ENCODE assay signal across 9 cellular contexts in genomic region chr19:41541990-41542584, GRCh38. TPM values are rescaled to one million over a fixed set of nuclear protein-coding genes. Genes with fewer than 3 reads are reported as not detected.
DNase-seq lines count a peak whose midpoint lies in the region; ATAC-seq and TF ChIP-seq lines count a peak whose summit lies in the region.
"Had no signal": no experiment of that assay in that cellular context is flagged by ENCODE, and none has a peak within 500 bp of the region (broad histone marks: within the 10 kb centered on the region; RNA-seq: fewer than 3 reads in every experiment).

No MANE protein-coding gene starts in this region.

- intact Hi-C loops in Calu3 (cut with micrococcal nuclease; ENCODE audit: unreplicated experiment) = no loop called here

- no peak overlapping the region for H3K4me3 Mint-ChIP-seq in Calu3 (ENCODE audit: low read depth, unreplicated experiment)
- no peak overlapping the region for H3K4me3 Mint-ChIP-seq in WTC11
- no peak overlapping the region for H3K4me3 Mint-ChIP-seq in central memory CD8-positive, alpha-beta T cell
- peak overlapping the region; percentile 48 for H3K4me3 Mint-ChIP-seq in memory B cell

- peaks cover 68% of the 10 kb centered on the region for H3K27me3 Mint-ChIP-seq in Calu3 (ENCODE audit: unreplicated experiment)
- H3K27me3 Mint-ChIP-seq in WTC11 (ENCODE audit: low read depth) = peaks cover 27% of the 10 kb centered on the region
- peaks cover 11% of the 10 kb centered on the region for H3K27me3 Mint-ChIP-seq in central memory CD8-positive, alpha-beta T cell
- no peaks in the 10 kb centered on the region for H3K27me3 Mint-ChIP-seq in memory B cell

- DNase-seq in Calu3 = peak; percentile 74
- peak; percentile 87 for DNase-seq in Karpas-422
- DNase-seq in WTC11 (ENCODE audit: low spot score) = peak; percentile 81
- DNase-seq in central memory CD8-positive, alpha-beta T cell (ENCODE audit: low spot score in 2 of 2) = peak; percentile 66 to 68
- peak; percentile 75 to 79 for DNase-seq in memory B cell (ENCODE audit: low spot score in 2 of 2)
- DNase-seq in stimulated activated naive CD8-positive, alpha-beta T cell treated with anti-CD3 and anti-CD28 coated beads, Interleukin-15, Interleukin-2, amounts not matched to agents 100 U/mL and 50 U/mL, for 24 hours = peak; percentile 82

- ATAC-seq in WTC11 = peak; percentile 55
- ATAC-seq in central memory CD8-positive, alpha-beta T cell (replicated peaks; ENCODE audit: extremely low read depth, poor library complexity, severe bottlenecking) = no peak
- peak; percentile 51 for ATAC-seq in memory B cell (ENCODE audit: low read depth)
- ATAC-seq in stimulated activated naive CD8-positive, alpha-beta T cell treated with anti-CD3 and anti-CD28 coated beads, Interleukin-15, Interleukin-2, amounts not matched to agents 100 U/mL and 50 U/mL, for 24 hours = no peak
- no peak for ATAC-seq in HG03378 (IDR thresholded peaks at IDR 0.05; ENCODE audit: unreplicated experiment)
- ATAC-seq in GM19328 (IDR thresholded peaks at IDR 0.05; ENCODE audit: unreplicated experiment) = no peak

- H3K27ac Mint-ChIP-seq in Calu3 (ENCODE audit: unreplicated experiment) (no peak overlapping the region), WTC11 (no peak overlapping the region), memory B cell (no peak overlapping the region)
- no peak overlapping the region for H3K27ac Mint-ChIP-seq in central memory CD8-positive, alpha-beta T cell (ENCODE audit: low read depth)

- no peaks in the 10 kb centered on the region for H4K20me1 ChIP-seq in Karpas-422 (ENCODE audit: insufficient read depth, low read depth, low read length)

- POLR2A ChIA-PET in WTC11 (lab: Charles Lee) = no interaction called here

- no peaks in the 10 kb centered on the region for H3K27me3 ChIP-seq in Karpas-422 (ENCODE audit: low read length)

- H3K4me2 ChIP-seq in Karpas-422 (ENCODE audit: low read depth, low read length, poor library complexity, severe bottlenecking) = no peak overlapping the region

- H3K36me3 ChIP-seq in Karpas-422 (ENCODE audit: insufficient read depth, low read length) = no peaks in the 10 kb centered on the region
- H3K36me3 ChIP-seq: SJSA1 had no signal

- no peaks in the 10 kb centered on the region for H3K79me2 ChIP-seq in Karpas-422 (ENCODE audit: low read length)

- peaks cover 5% of the 10 kb centered on the region; the same call in 1 of the 2 replicates for H3K4me1 ChIP-seq in Karpas-422 (ENCODE audit: low read length)
- H3K4me1 ChIP-seq: SJSA1 had no signal

- CTCF ChIA-PET in Calu3 (lab: Charles Lee) (interaction anchor here (0.6 to 1.0 kb wide), 2 partner anchors 86 to 438 kb away, joined by 3 read pairs; no protein-coding TSS in a partner anchor), WTC11 (lab: Charles Lee) (interaction anchor here (0.6 to 5.0 kb wide), 8 partner anchors 10 to 209 kb away, joined by 3 to 27 read pairs (median 4); no protein-coding TSS in a partner anchor)

- H3K9me3 Mint-ChIP-seq in Calu3 (ENCODE audit: low read depth, unreplicated experiment) = no peaks in the 10 kb centered on the region
- H3K9me3 Mint-ChIP-seq in WTC11 = no peaks in the 10 kb centered on the region
- no peaks in the 10 kb centered on the region for H3K9me3 Mint-ChIP-seq in central memory CD8-positive, alpha-beta T cell
- no peaks in the 10 kb centered on the region for H3K9me3 Mint-ChIP-seq in memory B cell

- BruUV-seq in Calu3 (replicated peaks; lab: Mats Ljungman, UMichigan) = no TSS peak

- no peak overlapping the region for H3K9ac ChIP-seq in Karpas-422 (ENCODE audit: low read length)

- H3K4me3 ChIP-seq in Karpas-422 (ENCODE audit: low read length) = no peak overlapping the region
- H3K4me3 ChIP-seq: SJSA1 had no signal

- H3K4me1 Mint-ChIP-seq in Calu3 (ENCODE audit: low read depth, unreplicated experiment) (peaks cover 21% of the 10 kb centered on the region), WTC11 (peaks cover 19% of the 10 kb centered on the region), memory B cell (peaks cover 39% of the 10 kb centered on the region)
- H3K4me1 Mint-ChIP-seq in central memory CD8-positive, alpha-beta T cell = peaks cover 42% of the 10 kb centered on the region

- H3K36me3 Mint-ChIP-seq in Calu3 (ENCODE audit: insufficient read depth, unreplicated experiment) (peaks cover 1% of the 10 kb centered on the region), WTC11 (no peaks in the 10 kb centered on the region), memory B cell (peaks cover 5% of the 10 kb centered on the region)
- peaks cover 3% of the 10 kb centered on the region for H3K36me3 Mint-ChIP-seq in central memory CD8-positive, alpha-beta T cell (ENCODE audit: insufficient read depth)

- H3K9me2 ChIP-seq in Karpas-422 (replicated peaks; ENCODE audit: insufficient read depth, low read length) = no peaks in the 10 kb centered on the region

- TF ChIP-seq CTCF in Calu3 (IDR thresholded peaks at IDR 0.05; ENCODE audit: unreplicated experiment) (peak; percentile 76), WTC11 (IDR thresholded peaks at IDR 0.05) (peak; percentile 62)

- H3K27ac ChIP-seq in Karpas-422 (ENCODE audit: low read length) = no peak overlapping the region
- H3K27ac ChIP-seq: SJSA1 had no signal

- no peaks in the 10 kb centered on the region for H3K9me3 ChIP-seq in Karpas-422 (ENCODE audit: low read length)

- H2AFZ ChIP-seq in Karpas-422 (ENCODE audit: low read length) = no peak overlapping the region

TF ChIP-seq in WTC11, 78 proteins besides CTCF, POLR2A, EP300 and RAD21 (continues in another document):
- TF ChIP-seq TEAD4 (CRISPR knock-in tag; IDR thresholded peaks at IDR 0.05) = no peak
- no peak for TF ChIP-seq RORB (CRISPR knock-in tag; IDR thresholded peaks at IDR 0.05)
- no peak for TF ChIP-seq GTF2I (CRISPR knock-in tag; conservative IDR thresholded peaks at IDR 0.05)
- TF ChIP-seq NFYB (CRISPR knock-in tag; conservative IDR thresholded peaks at IDR 0.05; ENCODE audit: low read depth) = no peak
- TF ChIP-seq SMAD3 (CRISPR knock-in tag; IDR thresholded peaks at IDR 0.05; ENCODE audit: borderline replicate concordance) = no peak
- no peak for TF ChIP-seq STAT6 (CRISPR knock-in tag; conservative IDR thresholded peaks at IDR 0.05; ENCODE audit: low read depth)
- TF ChIP-seq ZNF512 (CRISPR knock-in tag; IDR thresholded peaks at IDR 0.05; ENCODE audit: borderline replicate concordance) = no peak
- TF ChIP-seq ATF2 (CRISPR knock-in tag; IDR thresholded peaks at IDR 0.05; ENCODE audit: borderline replicate concordance, low read depth) = no peak
- TF ChIP-seq SOX15 (CRISPR knock-in tag; IDR thresholded peaks at IDR 0.05) = no peak
- TF ChIP-seq CREM (CRISPR knock-in tag; IDR thresholded peaks at IDR 0.05) = no peak
- TF ChIP-seq FOXJ3 (CRISPR knock-in tag; IDR thresholded peaks at IDR 0.05; ENCODE audit: borderline replicate concordance) = no peak
- no peak for TF ChIP-seq TP53 (CRISPR knock-in tag; IDR thresholded peaks at IDR 0.05)
- TF ChIP-seq CREB1 (CRISPR knock-in tag; IDR thresholded peaks at IDR 0.05) = no peak

RNA-seq across cellular contexts. Expression of gene CEACAM21, which starts 33.9 kb away (rescaled TPM):
- total RNA-seq in Calu3 (2022) (not detected in 2 replicates), WTC11 (2021) (0.35 to 0.55 TPM in 2 of 3 replicates, not detected in the other)
- not detected in 2 replicates for total RNA-seq in Karpas-422 (2014; rRNA removed; shearing (Covaris generic); ENCODE audit: low replicate concordance)
- total RNA-seq: SJSA1 had no signal

Comparison
In these comparisons a context has a peak if more than half of its experiments do, and no peak if none do; other contexts are left out.
1. ATAC-seq: peak in WTC11 (single experiment) and memory B cell (single experiment); none in central memory CD8-positive, alpha-beta T cell (single experiment), stimulated activated naive CD8-positive, alpha-beta T cell treated with anti-CD3 and anti-CD28 coated beads, Interleukin-15, Interleukin-2, amounts not matched to agents 100 U/mL and 50 U/mL, for 24 hours (single experiment), HG03378 (single experiment) and GM19328 (single experiment).
2. Peak in every context shown above with its lines, with median percentiles within 50 percentile points of each other: DNase-seq.